Comparison of ENCODE assay signal across 33 cellular contexts in the genomic region with DNA sequence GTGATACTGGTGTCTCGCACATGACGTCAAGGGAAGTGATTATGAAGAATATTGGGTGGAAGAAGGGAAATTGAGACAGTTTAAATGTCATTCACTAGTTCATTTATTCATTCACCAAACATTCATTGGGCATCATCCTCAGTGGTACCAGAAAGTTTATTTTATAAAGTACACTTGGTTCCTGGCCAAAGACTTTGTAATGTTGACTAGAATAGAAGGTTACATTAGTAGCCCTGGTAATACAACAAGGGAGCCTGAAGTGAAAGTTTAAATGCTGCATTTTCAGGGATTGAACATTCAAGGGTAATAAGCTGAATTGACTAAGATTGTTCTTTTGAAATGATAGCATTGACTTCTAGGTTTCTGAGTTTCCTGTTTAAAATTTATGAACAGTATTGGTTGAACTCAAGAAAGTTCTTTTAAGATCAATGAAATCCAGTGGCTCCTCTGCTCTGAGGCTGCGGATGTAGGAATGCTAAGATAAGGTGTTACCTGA.
"Had no signal": no experiment of that assay in that cellular context is flagged by ENCODE, and none has a peak within 500 bp of the region (broad histone marks: within the 10 kb centered on the region; RNA-seq: fewer than 3 reads in every experiment).

No MANE protein-coding gene starts in this region.

- H3K27ac ChIP-seq: adrenal gland, body of pancreas, colonic mucosa, epithelial cell of prostate, esophagus squamous epithelium, WERI-Rb-1 had no signal

- H3K9me3 Mint-ChIP-seq: activated B cell treated with CpG ODN at 0.5 μM for 24 hours; activated naive CD8-positive, alpha-beta T cell treated with anti-CD3 and anti-CD28 coated beads, Interleukin-2, amount 50 U/mL, for 24 hours; activated T-cell treated with anti-CD3 and anti-CD28 coated beads, Interleukin-2, amount 50 U/mL, for 4 hours; T-helper 2 cell treated with Interferon-gamma antibody and Interleukin-4, amounts not matched to agents 5 μg/mL and 100 μg/mL, for 36 hours had no signal

- H3K36me3 ChIP-seq: adrenal gland, colonic mucosa, esophagus squamous epithelium, WERI-Rb-1 had no signal

- DNase-seq: activated B cell treated with CpG ODN at 0.5 μM for 24 hours; activated CD4-positive, alpha-beta memory T cell treated with anti-CD3 and anti-CD28 coated beads, Interleukin-2, amount 10 ng/mL, durations not matched to agents 7 days and 5 days; activated CD4-positive, alpha-beta T cell treated with anti-CD3 and anti-CD28 coated beads, Interleukin-2, amount 10 ng/mL, durations not matched to agents 24 days and 14 days; activated CD8-positive, alpha-beta memory T cell treated with anti-CD3 and anti-CD28 coated beads, Interleukin-2, amount 50 U/mL, for 48 hours; activated gamma-delta T cell; activated naive CD4-positive, alpha-beta T cell; activated naive CD4-positive, alpha-beta T cell treated with anti-CD3 and anti-CD28 coated beads, Interleukin-2, amount 50 U/mL, for 16 hours; activated naive CD8-positive, alpha-beta T cell treated with anti-CD3 and anti-CD28 coated beads for 36 hours; activated naive CD8-positive, alpha-beta T cell treated with anti-CD3 and anti-CD28 coated beads, Interleukin-2, amount 50 U/mL, for 24 hours; activated T-cell treated with anti-CD3 and anti-CD28 coated beads for 4 hours; activated T-cell treated with anti-CD3 and anti-CD28 coated beads, Interleukin-2, amount 50 U/mL, for 4 hours; adrenal gland; amygdala; aorta; body of pancreas; central memory CD4-positive, alpha-beta T cell; cerebellar nuclear complex; colonic mucosa; effector CD8-positive, alpha-beta T cell; esophagus squamous epithelium; foreskin fibroblast; head of caudate nucleus; T-helper 1 cell; T-helper 17 cell; T1000; WERI-Rb-1 had no signal

- H3K27ac Mint-ChIP-seq: activated B cell treated with CpG ODN at 0.5 μM for 24 hours; activated CD4-positive, alpha-beta memory T cell treated with anti-CD3 and anti-CD28 coated beads, Interleukin-2, amount 10 ng/mL, durations not matched to agents 7 days and 5 days; activated CD4-positive, alpha-beta T cell treated with anti-CD3 and anti-CD28 coated beads, Interleukin-2, amount 10 ng/mL, durations not matched to agents 24 days and 14 days; activated naive CD8-positive, alpha-beta T cell treated with anti-CD3 and anti-CD28 coated beads for 36 hours; activated naive CD8-positive, alpha-beta T cell treated with anti-CD3 and anti-CD28 coated beads, Interleukin-2, amount 50 U/mL, for 24 hours; activated T-helper 1 cell treated with anti-CD3 and anti-CD28 coated beads, Interleukin-12 subunit alpha, Interleukin-12 subunit beta, Interleukin-2, Interleukin-4 antibody, amounts not matched to agents 30 ng/mL and 10 ng/mL and 1 ng/mL, durations not matched to agents 14 hours and 24 hours and 36 hours; T-helper 2 cell treated with Interferon-gamma antibody and Interleukin-4, amounts not matched to agents 5 μg/mL and 100 μg/mL, for 36 hours had no signal

- FAIRE-seq: endometrium, endothelial cell of umbilical vein, frontal cortex had no signal

- ATAC-seq: activated CD4-positive, CD25-positive, alpha-beta regulatory T cell treated with anti-CD3 and anti-CD28 coated beads, Interleukin-2, amount 50 U/mL, for 24 hours; activated naive CD8-positive, alpha-beta T cell treated with anti-CD3 and anti-CD28 coated beads, Interleukin-2, amount 50 U/mL, for 24 hours; activated T-cell treated with anti-CD3 and anti-CD28 coated beads, Interleukin-2, amount 50 U/mL, for 4 hours; body of pancreas; T-helper 17 cell had no signal

- H3K27me3 ChIP-seq: adrenal gland, body of pancreas, colonic mucosa, esophagus squamous epithelium had no signal

- H3K4me1 ChIP-seq: adrenal gland, body of pancreas, colonic mucosa, esophagus squamous epithelium had no signal

- H3K4me3 ChIP-seq: adrenal gland, body of pancreas, colonic mucosa, esophagus squamous epithelium had no signal

- H3K9me3 ChIP-seq: adrenal gland, body of pancreas, colonic mucosa, esophagus squamous epithelium had no signal
